27 cellular contexts compared by ENCODE assay signal in the genomic region with DNA sequence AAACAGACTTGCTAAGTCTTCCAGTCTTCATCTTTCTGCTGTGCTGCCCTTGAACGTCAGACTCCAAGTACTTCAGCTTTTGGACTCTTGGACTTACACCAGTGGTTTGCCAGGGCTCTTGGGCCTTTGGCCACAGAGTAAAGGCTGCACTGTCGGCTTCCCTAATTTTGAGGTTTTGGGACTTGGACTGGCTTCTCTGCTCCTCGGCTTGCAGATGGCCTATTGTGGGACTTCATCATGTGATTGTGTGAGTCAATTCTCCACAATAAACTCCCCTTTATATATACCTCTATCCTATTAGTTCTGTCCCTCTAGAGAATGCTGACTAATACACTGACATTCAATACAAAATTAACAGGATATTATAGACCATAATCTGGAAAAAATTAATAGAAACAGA.
"Had no signal": no experiment of that assay in that cellular context is flagged by ENCODE, and none has a peak within 500 bp of the region (broad histone marks: within the 10 kb centered on the region; RNA-seq: fewer than 3 reads in every experiment).

No MANE protein-coding gene starts in this region.

- H3K27ac ChIP-seq: body of pancreas, epithelial cell of prostate, esophagus squamous epithelium, lower lobe of right lung, right lobe of liver, upper lobe of left lung, vagina, WERI-Rb-1 had no signal

- ATAC-seq: activated CD4-positive, CD25-positive, alpha-beta regulatory T cell treated with anti-CD3 and anti-CD28 coated beads, Interleukin-2, amount 50 U/mL, for 24 hours; body of pancreas; left lobe of liver; lower lobe of right lung; natural killer cell treated with Interleukin-12 subunit alpha and Interleukin-12 subunit beta and Interleukin-15 and Interleukin-18, amount 100 ng/mL, for 72 hours; right lobe of liver; stimulated activated naive CD8-positive, alpha-beta T cell treated with anti-CD3 and anti-CD28 coated beads, Interleukin-15, Interleukin-2, amounts not matched to agents 100 U/mL and 50 U/mL, for 24 hours; T-helper 17 cell had no signal

- H3K4me3 ChIP-seq: body of pancreas, esophagus squamous epithelium, lower lobe of right lung, right lobe of liver, skin epidermis, upper lobe of left lung, vagina had no signal

- H3K27me3 ChIP-seq: body of pancreas, esophagus squamous epithelium, right lobe of liver, upper lobe of left lung, vagina had no signal

- H3K4me1 ChIP-seq: body of pancreas, esophagus squamous epithelium, lower lobe of right lung, right lobe of liver, upper lobe of left lung, vagina had no signal

- DNase-seq: activated CD4-positive, alpha-beta memory T cell treated with anti-CD3 and anti-CD28 coated beads for 36 hours; activated CD4-positive, alpha-beta T cell treated with anti-CD3 and anti-CD28 coated beads for 48 hours; activated CD8-positive, alpha-beta memory T cell treated with anti-CD3 and anti-CD28 coated beads, Interleukin-2, amount 50 U/mL, for 48 hours; activated gamma-delta T cell; activated T-cell treated with anti-CD3 and anti-CD28 coated beads, Interleukin-2, amount 50 U/mL, for 24 hours; anterior cingulate cortex; body of pancreas; dermis blood vessel endothelial cell; effector CD4-positive, alpha-beta T cell; esophagus squamous epithelium; kidney glomerular epithelial cell; lower lobe of right lung; mesendoderm; right lobe of liver; stimulated activated CD4-positive, alpha-beta T cell treated with anti-CD3 and anti-CD28 coated beads, Interleukin-12 subunit alpha, Interleukin-12 subunit beta, amount 100 ng/mL, for 4 hours; stimulated activated CD4-positive, alpha-beta T cell treated with anti-CD3 and anti-CD28 coated beads, Interleukin-4, amount 100 ng/mL, for 1 hour; stimulated activated naive CD8-positive, alpha-beta T cell treated with anti-CD3 and anti-CD28 coated beads, Interleukin-15, Interleukin-2, amounts not matched to agents 100 U/mL and 50 U/mL, for 24 hours; T-helper 17 cell; T1000; upper lobe of left lung; WERI-Rb-1 had no signal

- H3K36me3 ChIP-seq: esophagus squamous epithelium, lower lobe of right lung, right lobe of liver, upper lobe of left lung, vagina, WERI-Rb-1 had no signal

- H3K9me3 ChIP-seq: esophagus squamous epithelium, lower lobe of right lung, right lobe of liver, upper lobe of left lung, vagina had no signal
